ENCODE assay signal across 8 cellular contexts in the genomic region with DNA sequence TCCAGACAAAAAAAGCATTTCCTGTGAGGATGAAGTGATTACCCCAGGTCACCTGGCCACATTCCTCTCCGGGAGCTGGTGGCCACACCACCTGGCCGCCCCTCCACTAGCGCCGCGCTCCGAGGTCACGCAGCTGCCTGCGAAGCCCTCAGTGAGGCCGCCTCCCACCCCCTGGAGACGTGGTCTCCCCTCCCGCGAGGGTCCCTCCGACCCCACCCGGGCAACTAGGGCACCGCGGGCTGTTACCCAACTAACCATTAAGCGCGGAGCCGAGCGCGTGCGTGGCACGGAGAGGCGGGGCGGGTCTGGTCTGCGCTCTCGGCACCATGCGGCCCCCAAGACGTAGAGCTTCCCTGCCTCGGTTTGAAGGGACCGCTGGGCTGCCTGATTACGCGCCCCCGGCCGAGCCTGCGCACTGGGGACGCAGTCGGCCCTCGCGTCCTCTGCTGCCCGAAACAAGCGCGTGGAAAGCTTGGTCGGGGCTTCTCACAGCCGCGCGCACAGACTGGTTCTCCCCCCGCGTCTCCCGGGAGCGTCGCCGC.
DNase-seq lines count a peak whose midpoint lies in the region; ATAC-seq and TF ChIP-seq lines count a peak whose summit lies in the region.

No MANE protein-coding gene starts in this region.

- H3K9ac ChIP-seq in mucosa of rectum (ENCODE audit: low read depth in 1 of 2, low read length in 2 of 2) = peak overlapping the region; percentile 6 to 33

- DNase-seq in RWPE2 (ENCODE audit: low spot score) (peak; percentile 63), epithelial cell of proximal tubule (ENCODE audit: low read depth) (no peak), GM19238 (ENCODE audit: insufficient read length, low spot score) (no peak)

- ATAC-seq in RWPE2 (ENCODE audit: low read depth) (peak; percentile 66), GM18907 (IDR thresholded peaks at IDR 0.05; ENCODE audit: unreplicated experiment) (no peak), HG02973 (IDR thresholded peaks at IDR 0.05; ENCODE audit: unreplicated experiment) (no peak), GM18520 (IDR thresholded peaks at IDR 0.05; ENCODE audit: unreplicated experiment) (no peak)

- CTCF ChIA-PET in HEK293 (lab: Yijun Ruan, JAX) = interaction anchor here (0.7 kb wide), 1 partner anchor 30 kb away, joined by 4 read pairs; no protein-coding TSS in a partner anchor

- H3K27ac ChIP-seq in HEK293 (ENCODE audit: extremely low read depth, low read depth, low read length) = peak overlapping the region; percentile 70; the same call in 1 of the 2 replicates
- H3K27ac ChIP-seq in RWPE2 (ENCODE audit: poor library complexity, severe bottlenecking) = peak overlapping the region; percentile 72
- no peak overlapping the region for H3K27ac ChIP-seq in mucosa of rectum (ENCODE audit: low read depth in 2 of 2, low read length in 2 of 2)

- POLR2A ChIA-PET in HEK293 (lab: Yijun Ruan, JAX) = interaction anchor here (0.8 to 1.0 kb wide), 2 partner anchors 15 to 107 kb away, joined by 3 to 4 read pairs; a partner anchor contains a TSS

- H3K4me1 ChIP-seq in HEK293 (ENCODE audit: control insufficient read depth, insufficient read depth, low read length) = no peaks in the 10 kb centered on the region
- peaks cover 30% of the 10 kb centered on the region for H3K4me1 ChIP-seq in RWPE2 (ENCODE audit: insufficient read depth, poor library complexity, severe bottlenecking)
- peaks cover 4% of the 10 kb centered on the region in 2 donors for H3K4me1 ChIP-seq in mucosa of rectum (ENCODE audit: control insufficient read depth in 2 of 2, insufficient read depth in 2 of 2, low read length in 2 of 2)

- H3K9me3 ChIP-seq in HEK293 (ENCODE audit: control insufficient read depth, insufficient read depth, low read depth, low read length) = no peaks in the 10 kb centered on the region
- H3K9me3 ChIP-seq in RWPE2 (ENCODE audit: severe bottlenecking) = no peaks in the 10 kb centered on the region
- H3K9me3 ChIP-seq in mucosa of rectum (ENCODE audit: control insufficient read depth in 2 of 2, low read length in 2 of 2) = no peaks in the 10 kb centered on the region

- H3K4me3 ChIP-seq in HEK293 (ENCODE audit: low read depth, low read length) (peak overlapping the region; percentile 52), RWPE2 (ENCODE audit: severe bottlenecking) (peak overlapping the region; percentile 34), epithelial cell of proximal tubule (ENCODE audit: low read depth, low read length) (peak overlapping the region; percentile 62), mucosa of rectum (ENCODE audit: low read length in 2 of 2) (peak overlapping the region; percentile 52 to 54)

- no peaks in the 10 kb centered on the region; a peak in 1 of 3 replicates for H3K36me3 ChIP-seq in HEK293 (ENCODE audit: control insufficient read depth in 2 of 2, insufficient read depth in 1 of 2, low read length in 2 of 2)
- peaks cover 7% of the 10 kb centered on the region; the same call in 1 of the 2 replicates for H3K36me3 ChIP-seq in RWPE2 (ENCODE audit: low read depth)
- no peaks in the 10 kb centered on the region for H3K36me3 ChIP-seq in mucosa of rectum (ENCODE audit: control insufficient read depth in 2 of 2, insufficient read depth in 2 of 2, low read length in 2 of 2)

- TF ChIP-seq CTCF in HEK293 (tag by site-specific recombination; IDR thresholded peaks at IDR 0.05) (no peak; the same call in 1 of the 2 replicates), RWPE2 (IDR thresholded peaks at IDR 0.05; ENCODE audit: poor library complexity, severe bottlenecking) (no peak), epithelial cell of proximal tubule (conservative IDR thresholded peaks at IDR 0.05; ENCODE audit: low read depth, low read length) (no peak)

- no peaks in the 10 kb centered on the region for H3K27me3 ChIP-seq in RWPE2 (ENCODE audit: insufficient read depth, poor library complexity, severe bottlenecking)
- peaks cover 0 to 8% of the 10 kb centered on the region in 2 donors for H3K27me3 ChIP-seq in mucosa of rectum (ENCODE audit: control insufficient read depth in 2 of 2, insufficient read depth in 2 of 2, low read length in 2 of 2)

TF ChIP-seq in HEK293, 187 proteins besides CTCF, POLR2A, EP300 and RAD21 (continues in another document):
- TF ChIP-seq, protein P1, sequence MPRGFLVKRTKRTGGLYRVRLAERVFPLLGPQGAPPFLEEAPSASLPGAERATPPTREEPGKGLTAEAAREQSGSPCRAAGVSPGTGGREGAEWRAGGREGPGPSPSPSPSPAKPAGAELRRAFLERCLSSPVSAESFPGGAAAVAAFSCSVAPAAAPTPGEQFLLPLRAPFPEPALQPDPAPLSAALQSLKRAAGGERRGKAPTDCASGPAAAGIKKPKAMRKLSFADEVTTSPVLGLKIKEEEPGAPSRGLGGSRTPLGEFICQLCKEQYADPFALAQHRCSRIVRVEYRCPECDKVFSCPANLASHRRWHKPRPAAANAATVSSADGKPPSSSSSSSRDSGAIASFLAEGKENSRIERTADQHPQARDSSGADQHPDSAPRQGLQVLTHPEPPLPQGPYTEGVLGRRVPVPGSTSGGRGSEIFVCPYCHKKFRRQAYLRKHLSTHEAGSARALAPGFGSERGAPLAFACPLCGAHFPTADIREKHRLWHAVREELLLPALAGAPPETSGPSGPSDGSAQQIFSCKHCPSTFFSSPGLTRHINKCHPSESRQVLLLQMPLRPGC (tag by site-specific recombination; IDR thresholded peaks at IDR 0.05) = peak; percentile 36; the same call in 1 of the 2 replicates
- TF ChIP-seq, protein P2, sequence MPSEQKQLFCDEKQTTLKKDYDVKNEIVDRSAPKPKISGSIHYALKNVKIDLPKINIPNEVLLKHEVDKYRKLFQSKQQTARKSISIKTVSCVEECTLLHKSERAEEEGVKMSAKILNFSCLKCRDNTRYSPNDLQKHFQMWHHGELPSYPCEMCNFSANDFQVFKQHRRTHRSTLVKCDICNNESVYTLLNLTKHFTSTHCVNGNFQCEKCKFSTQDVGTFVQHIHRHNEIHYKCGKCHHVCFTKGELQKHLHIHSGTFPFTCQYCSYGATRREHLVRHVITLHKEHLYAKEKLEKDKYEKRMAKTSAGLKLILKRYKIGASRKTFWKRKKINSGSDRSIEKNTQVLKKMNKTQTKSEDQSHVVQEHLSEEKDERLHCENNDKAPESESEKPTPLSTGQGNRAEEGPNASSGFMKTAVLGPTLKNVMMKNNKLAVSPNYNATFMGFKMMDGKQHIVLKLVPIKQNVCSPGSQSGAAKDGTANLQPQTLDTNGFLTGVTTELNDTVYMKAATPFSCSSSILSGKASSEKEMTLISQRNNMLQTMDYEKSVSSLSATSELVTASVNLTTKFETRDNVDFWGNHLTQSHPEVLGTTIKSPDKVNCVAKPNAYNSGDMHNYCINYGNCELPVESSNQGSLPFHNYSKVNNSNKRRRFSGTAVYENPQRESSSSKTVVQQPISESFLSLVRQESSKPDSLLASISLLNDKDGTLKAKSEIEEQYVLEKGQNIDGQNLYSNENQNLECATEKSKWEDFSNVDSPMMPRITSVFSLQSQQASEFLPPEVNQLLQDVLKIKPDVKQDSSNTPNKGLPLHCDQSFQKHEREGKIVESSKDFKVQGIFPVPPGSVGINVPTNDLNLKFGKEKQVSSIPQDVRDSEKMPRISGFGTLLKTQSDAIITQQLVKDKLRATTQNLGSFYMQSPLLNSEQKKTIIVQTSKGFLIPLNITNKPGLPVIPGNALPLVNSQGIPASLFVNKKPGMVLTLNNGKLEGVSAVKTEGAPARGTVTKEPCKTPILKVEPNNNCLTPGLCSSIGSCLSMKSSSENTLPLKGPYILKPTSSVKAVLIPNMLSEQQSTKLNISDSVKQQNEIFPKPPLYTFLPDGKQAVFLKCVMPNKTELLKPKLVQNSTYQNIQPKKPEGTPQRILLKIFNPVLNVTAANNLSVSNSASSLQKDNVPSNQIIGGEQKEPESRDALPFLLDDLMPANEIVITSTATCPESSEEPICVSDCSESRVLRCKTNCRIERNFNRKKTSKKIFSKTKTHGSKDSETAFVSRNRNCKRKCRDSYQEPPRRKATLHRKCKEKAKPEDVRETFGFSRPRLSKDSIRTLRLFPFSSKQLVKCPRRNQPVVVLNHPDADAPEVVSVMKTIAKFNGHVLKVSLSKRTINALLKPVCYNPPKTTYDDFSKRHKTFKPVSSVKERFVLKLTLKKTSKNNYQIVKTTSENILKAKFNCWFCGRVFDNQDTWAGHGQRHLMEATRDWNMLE (tag by site-specific recombination; conservative IDR thresholded peaks at IDR 0.05; ENCODE audit: low read depth) = no peak
- TF ChIP-seq, protein P3, sequence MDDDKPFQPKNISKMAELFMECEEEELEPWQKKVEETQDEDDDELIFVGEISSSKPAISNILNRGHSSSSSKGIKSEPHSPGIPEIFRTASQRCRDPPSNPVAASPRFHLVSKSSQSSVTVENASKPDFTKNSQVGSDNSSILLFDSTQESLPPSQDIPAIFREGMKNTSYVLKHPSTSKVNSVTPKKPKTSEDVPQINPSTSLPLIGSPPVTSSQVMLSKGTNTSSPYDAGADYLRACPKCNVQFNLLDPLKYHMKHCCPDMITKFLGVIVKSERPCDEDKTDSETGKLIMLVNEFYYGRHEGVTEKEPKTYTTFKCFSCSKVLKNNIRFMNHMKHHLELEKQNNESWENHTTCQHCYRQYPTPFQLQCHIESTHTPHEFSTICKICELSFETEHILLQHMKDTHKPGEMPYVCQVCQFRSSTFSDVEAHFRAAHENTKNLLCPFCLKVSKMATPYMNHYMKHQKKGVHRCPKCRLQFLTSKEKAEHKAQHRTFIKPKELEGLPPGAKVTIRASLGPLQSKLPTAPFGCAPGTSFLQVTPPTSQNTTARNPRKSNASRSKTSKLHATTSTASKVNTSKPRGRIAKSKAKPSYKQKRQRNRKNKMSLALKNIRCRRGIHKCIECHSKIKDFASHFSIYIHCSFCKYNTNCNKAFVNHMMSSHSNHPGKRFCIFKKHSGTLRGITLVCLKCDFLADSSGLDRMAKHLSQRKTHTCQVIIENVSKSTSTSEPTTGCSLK (tag by site-specific recombination; IDR thresholded peaks at IDR 0.05) = no peak
- TF ChIP-seq ZFP37 (tag by site-specific recombination; IDR thresholded peaks at IDR 0.05) = 0 out of 2 replicates have a peak, but pooled peaks have one; percentile 57
- 0 out of 2 replicates have a peak, but pooled peaks have one; percentile 47 for TF ChIP-seq ZNF600 (tag by site-specific recombination; IDR thresholded peaks at IDR 0.05)
- TF ChIP-seq ZBTB17 (tag by site-specific recombination; IDR thresholded peaks at IDR 0.05) = peak; percentile 54
- 0 out of 2 replicates have a peak, but pooled peaks have one; percentile 9 for TF ChIP-seq ZNF561 (tag by site-specific recombination; IDR thresholded peaks at IDR 0.05; ENCODE audit: borderline replicate concordance)
- TF ChIP-seq KLF16 (tag by site-specific recombination; IDR thresholded peaks at IDR 0.05) = peak; percentile 57; the same call in 1 of the 2 replicates
- TF ChIP-seq ZBTB20 (tag by site-specific recombination; IDR thresholded peaks at IDR 0.05) = peak; percentile 91
- TF ChIP-seq KLF9 (tag by site-specific recombination; IDR thresholded peaks at IDR 0.05; ENCODE audit: low read depth) = peak; percentile 34; the same call in 1 of the 2 replicates
- peak; percentile 98 for TF ChIP-seq GLIS2 (tag by site-specific recombination; IDR thresholded peaks at IDR 0.05)
- TF ChIP-seq ZNF529 (tag by site-specific recombination; IDR thresholded peaks at IDR 0.05; ENCODE audit: insufficient replicate concordance) = no peak

Comparison
In these comparisons a context has a peak if more than half of its experiments do, and no peak if none do; other contexts are left out.
1. H3K27ac ChIP-seq: peak in HEK293 (single experiment) and RWPE2 (single experiment); none in mucosa of rectum (0 of 2).
2. Peak in every context shown above with its lines, with median percentiles within 50 percentile points of each other: H3K4me3 ChIP-seq.